Comparison of ENCODE assay signal across 8 cellular contexts in the genomic region with DNA sequence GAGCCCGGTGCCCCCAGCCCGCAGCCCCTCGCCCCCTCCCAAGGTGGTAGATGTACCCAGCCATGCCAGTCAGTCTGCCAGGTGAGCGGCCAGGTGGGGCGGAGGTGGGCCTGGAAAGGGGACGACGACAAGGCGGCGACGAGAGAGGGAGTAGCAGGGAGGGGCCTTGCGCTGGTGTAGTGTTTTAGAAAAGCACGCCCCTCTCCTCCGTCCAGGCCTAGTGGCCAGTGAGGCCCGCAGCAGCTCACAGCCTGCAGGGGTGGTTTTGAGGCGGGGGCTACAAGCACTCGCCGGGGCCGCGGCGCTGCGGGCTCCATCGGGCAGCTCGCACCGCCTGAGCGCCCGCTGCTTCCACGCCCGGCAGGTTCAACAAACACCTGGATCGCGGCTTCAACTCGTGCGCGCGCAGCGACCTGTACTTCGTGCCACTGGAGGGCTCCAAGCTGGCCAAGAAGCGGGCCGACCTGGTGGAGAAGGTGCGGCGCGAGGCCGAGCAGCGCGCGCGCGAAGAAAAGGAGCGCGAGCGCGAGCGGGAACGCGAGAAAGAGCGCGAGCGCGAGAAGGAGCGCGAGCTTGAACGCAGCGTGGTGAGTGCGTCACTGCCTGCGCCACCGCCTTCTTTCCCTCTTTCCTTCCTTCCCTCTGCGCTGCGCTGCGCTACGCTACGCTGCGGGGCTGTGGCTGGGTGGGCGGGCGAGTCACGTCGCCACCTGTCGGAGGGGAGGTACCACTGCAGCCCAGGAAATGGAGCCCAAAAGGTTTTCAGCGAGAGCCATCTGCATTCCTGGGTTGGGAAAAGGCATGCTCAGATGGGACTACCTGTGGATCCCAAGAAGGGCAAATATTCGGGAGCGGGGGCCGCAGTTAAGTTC. TPM values are rescaled to one million over a fixed set of nuclear protein-coding genes. Genes with fewer than 3 reads are reported as not detected.
A peak's percentile ranks its signal among the peaks of the same experiment; 100 is the strongest.
DNase-seq lines count a peak whose midpoint lies in the region; ATAC-seq and TF ChIP-seq lines count a peak whose summit lies in the region.

No MANE protein-coding gene starts in this region.

- POLR2A ChIA-PET in naive thymus-derived CD4-positive, alpha-beta T cell (lab: Charles Lee), result interaction anchor here (0.6 to 23.3 kb wide), 21 partner anchors 5 to 372 kb away, joined by 3 to 1270 read pairs (median 5); a partner anchor contains a TSS

- CTCF ChIA-PET in naive thymus-derived CD4-positive, alpha-beta T cell (lab: Charles Lee), result interaction anchor here (0.5 to 5.1 kb wide), 19 partner anchors 9 to 178 kb away, joined by 3 to 47 read pairs (median 4); a partner anchor contains a TSS

- ATAC-seq in GM21825 (IDR thresholded peaks at IDR 0.05; ENCODE audit: unreplicated experiment), result peak; percentile 84
- peak; percentile 97 for ATAC-seq in activated T-helper 17 cell treated with anti-CD3 and anti-CD28 coated beads, Interleukin-2, amount 50 U/mL, for 72 hours (replicated peaks)
- peak; percentile 97 for ATAC-seq in naive thymus-derived CD4-positive, alpha-beta T cell

- peak; percentile 95 for TF ChIP-seq CTCF in LNCAP (IDR thresholded peaks at IDR 0.05)

- peak overlapping the region; percentile 92 for H3K27ac ChIP-seq in naive thymus-derived CD4-positive, alpha-beta T cell (ENCODE audit: low read depth, low read length)

- H3K4me1 Mint-ChIP-seq in activated T-helper 17 cell treated with anti-CD3 and anti-CD28 coated beads, Interleukin-2, amount 50 U/mL, for 72 hours, result peaks cover 26% of the 10 kb centered on the region
- H3K4me1 Mint-ChIP-seq in naive thymus-derived CD4-positive, alpha-beta T cell, result peaks cover 40 to 67% (median 51%) of the 10 kb centered on the region in 7 donors

- H3K4me3 ChIP-seq in naive thymus-derived CD4-positive, alpha-beta T cell (ENCODE audit: low read length), result peak overlapping the region; percentile 90

- no peaks in the 10 kb centered on the region for H3K9me3 ChIP-seq in naive thymus-derived CD4-positive, alpha-beta T cell (ENCODE audit: control insufficient read depth in 2 of 3, low read length in 3 of 3)

- intact Hi-C loops in naive thymus-derived CD4-positive, alpha-beta T cell (cut with micrococcal nuclease), result loop anchor here (1.0 to 5.0 kb wide), 12 partner anchors 8 to 250 kb away; a partner anchor contains a TSS

- H3K4me3 Mint-ChIP-seq in activated T-helper 17 cell treated with anti-CD3 and anti-CD28 coated beads, Interleukin-2, amount 50 U/mL, for 72 hours, result peak overlapping the region; percentile 89
- H3K4me3 Mint-ChIP-seq in naive thymus-derived CD4-positive, alpha-beta T cell, result peak overlapping the region; percentile 75 to 88 (median 84)

- peaks cover 84% of the 10 kb centered on the region for H3K36me3 Mint-ChIP-seq in activated T-helper 17 cell treated with anti-CD3 and anti-CD28 coated beads, Interleukin-2, amount 50 U/mL, for 72 hours (ENCODE audit: low read depth)
- H3K36me3 Mint-ChIP-seq in naive thymus-derived CD4-positive, alpha-beta T cell, result peaks cover 0 to 21% (median 0%) of the 10 kb centered on the region in 5 donors

- DNase-seq in EH (ENCODE audit: low read depth) (peak; percentile 94), RPMI7951 (ENCODE audit: low read depth) (peak; percentile 91), fibroblast of gingiva (ENCODE audit: low read depth) (peak; percentile 90)
- peak; percentile 81 to 96 (median 93) for DNase-seq in naive thymus-derived CD4-positive, alpha-beta T cell
- DNase-seq in stimulated activated naive CD4-positive, alpha-beta T cell (lab: John Stamatoyannopoulos, UW), result peak; percentile 80 to 93 (median 92)

- peaks cover 0 to 8% (median 0%) of the 10 kb centered on the region in 3 experiments for H3K36me3 ChIP-seq in naive thymus-derived CD4-positive, alpha-beta T cell (ENCODE audit: control insufficient read depth in 2 of 3, insufficient read depth in 3 of 3, low read length in 3 of 3)

- no peaks in the 10 kb centered on the region for H3K27me3 ChIP-seq in naive thymus-derived CD4-positive, alpha-beta T cell (ENCODE audit: control insufficient read depth in 2 of 2, insufficient read depth in 2 of 2, low read length in 2 of 2)

- peak overlapping the region; percentile 98 for H3K27ac Mint-ChIP-seq in activated T-helper 17 cell treated with anti-CD3 and anti-CD28 coated beads, Interleukin-2, amount 50 U/mL, for 72 hours
- H3K27ac Mint-ChIP-seq in naive thymus-derived CD4-positive, alpha-beta T cell, result peak overlapping the region; percentile 91 to 99 (median 96)

- no peaks in the 10 kb centered on the region for H3K9me3 Mint-ChIP-seq in activated T-helper 17 cell treated with anti-CD3 and anti-CD28 coated beads, Interleukin-2, amount 50 U/mL, for 72 hours
- H3K9me3 Mint-ChIP-seq in naive thymus-derived CD4-positive, alpha-beta T cell, result no peaks in the 10 kb centered on the region

- peaks cover 5 to 30% of the 10 kb centered on the region in 2 donors for H3K4me1 ChIP-seq in naive thymus-derived CD4-positive, alpha-beta T cell (ENCODE audit: control insufficient read depth in 2 of 2, insufficient read depth in 2 of 2, low read length in 2 of 2)

- H3K27me3 Mint-ChIP-seq in activated T-helper 17 cell treated with anti-CD3 and anti-CD28 coated beads, Interleukin-2, amount 50 U/mL, for 72 hours, result no peaks in the 10 kb centered on the region
- no peaks in the 10 kb centered on the region for H3K27me3 Mint-ChIP-seq in naive thymus-derived CD4-positive, alpha-beta T cell

RNA-seq across cellular contexts. Expression of a gene that starts 5.9 kb away (rescaled TPM):
- not detected in 2 replicates for total RNA-seq in RPMI7951 (2014; rRNA removed; shearing (Covaris generic))
- total RNA-seq in activated T-helper 17 cell treated with anti-CD3 and anti-CD28 coated beads, Interleukin-2, amount 50 U/mL, for 72 hours, result not detected
- not detected for total RNA-seq in naive thymus-derived CD4-positive, alpha-beta T cell
- polyA plus RNA-seq in naive thymus-derived CD4-positive, alpha-beta T cell, result not detected

RNA-seq across cellular contexts. Expression of a gene that starts 6.1 kb away (rescaled TPM):
- 245 and 274 TPM in 2 replicates for total RNA-seq in RPMI7951 (2014; rRNA removed; shearing (Covaris generic))
- total RNA-seq in activated T-helper 17 cell treated with anti-CD3 and anti-CD28 coated beads, Interleukin-2, amount 50 U/mL, for 72 hours, result 100 to 1,000 TPM; 192 to 307 TPM
- total RNA-seq in naive thymus-derived CD4-positive, alpha-beta T cell, result 100 to 1,000 TPM; 148 to 592 (median 362) TPM
- 100 to 1,000 TPM; 394 to 401 TPM for polyA plus RNA-seq in naive thymus-derived CD4-positive, alpha-beta T cell

RNA-seq across cellular contexts. Expression of a gene that starts 10.0 kb away (rescaled TPM):
- total RNA-seq in RPMI7951 (2014; rRNA removed; shearing (Covaris generic)), result 3.8 and 6.1 TPM in 2 replicates
- 10 to 100 TPM; 34.0 to 62.3 TPM for total RNA-seq in activated T-helper 17 cell treated with anti-CD3 and anti-CD28 coated beads, Interleukin-2, amount 50 U/mL, for 72 hours
- total RNA-seq in naive thymus-derived CD4-positive, alpha-beta T cell, result 10 to 100 TPM; 29.5 to 42.2 (median 34.4) TPM
- polyA plus RNA-seq in naive thymus-derived CD4-positive, alpha-beta T cell, result 1 to 10 TPM in 1 of 2 donors, under 1 TPM in 1; 0.95 to 2.0 TPM

RNA-seq across cellular contexts. Expression of a gene that starts 13.4 kb away (rescaled TPM):
- 0.24 TPM in 1 of 2 replicates, not detected in the other for total RNA-seq in RPMI7951 (2014; rRNA removed; shearing (Covaris generic))
- total RNA-seq in activated T-helper 17 cell treated with anti-CD3 and anti-CD28 coated beads, Interleukin-2, amount 50 U/mL, for 72 hours, result 100 to 1,000 TPM; 134 to 223 TPM
- 100 to 1,000 TPM; 141 to 390 (median 242) TPM for total RNA-seq in naive thymus-derived CD4-positive, alpha-beta T cell
- 100 to 1,000 TPM; 210 to 387 TPM for polyA plus RNA-seq in naive thymus-derived CD4-positive, alpha-beta T cell

RNA-seq across cellular contexts. Expression of a gene that starts 23.3 kb away (rescaled TPM):
- total RNA-seq in RPMI7951 (2014; rRNA removed; shearing (Covaris generic)), result 28.6 and 29.0 TPM in 2 replicates
- 100 to 1,000 TPM; 234 to 858 TPM for total RNA-seq in activated T-helper 17 cell treated with anti-CD3 and anti-CD28 coated beads, Interleukin-2, amount 50 U/mL, for 72 hours
- 100 to 1,000 TPM in 3 of 5 experiments, 10 to 100 TPM in 2; 65.3 to 193 (median 178) TPM for total RNA-seq in naive thymus-derived CD4-positive, alpha-beta T cell
- 10 to 100 TPM; 22.5 to 31.0 TPM for polyA plus RNA-seq in naive thymus-derived CD4-positive, alpha-beta T cell

Comparison
In these comparisons a context has a peak if more than half of its experiments do, and no peak if none do; other contexts are left out.
1. Peak in every context shown above with its lines: DNase-seq, ATAC-seq, H3K4me3 ChIP-seq and H3K27ac ChIP-seq.